In genomic region chr6:128314190-128314589, GRCh38 we compare ENCODE assay signal across 24 cellular contexts.
"Had no signal": no experiment of that assay in that cellular context is flagged by ENCODE, and none has a peak within 500 bp of the region (broad histone marks: within the 10 kb centered on the region; RNA-seq: fewer than 3 reads in every experiment).

No MANE protein-coding gene starts in this region.

- H3K27me3 Mint-ChIP-seq: naive thymus-derived CD4-positive, alpha-beta T cell; stimulated activated memory B cell treated with anti-CD40 and anti-IgM and Interleukin-4, amounts not matched to agents 10 μg/mL and 1 μg/mL and 100 μg/mL, for 72 hours had no signal

- H3K4me3 ChIP-seq: coronary artery, esophagus squamous epithelium, prostate gland, skin epidermis, spleen, thoracic aorta, tibial nerve, upper lobe of left lung, uterus had no signal

- H3K4me3 Mint-ChIP-seq: immature natural killer cell; mesothelial cell of epicardium; naive thymus-derived CD4-positive, alpha-beta T cell; nephron; stimulated activated memory B cell treated with anti-CD40 and anti-IgM and Interleukin-4, amounts not matched to agents 10 μg/mL and 1 μg/mL and 100 μg/mL, for 72 hours had no signal

- H3K27me3 ChIP-seq: esophagus squamous epithelium, spleen, tibial nerve, upper lobe of left lung, uterus had no signal

- DNase-seq: dermis blood vessel endothelial cell; effector memory CD4-positive, alpha-beta T cell; erythroblast; esophagus squamous epithelium; hypothalamus; immature natural killer cell; mesenchymal stem cell; naive thymus-derived CD4-positive, alpha-beta T cell; nucleus accumbens; right cardiac atrium; spleen; stimulated activated CD4-positive, alpha-beta T cell treated with anti-CD3 and anti-CD28 coated beads, Interleukin-4, amount 100 ng/mL, for 4 hours; stimulated activated naive CD8-positive, alpha-beta T cell treated with anti-CD3 and anti-CD28 coated beads, Interleukin-15, Interleukin-2, amounts not matched to agents 100 U/mL and 50 U/mL, for 24 hours; upper lobe of left lung; uterus had no signal

- H3K36me3 Mint-ChIP-seq: immature natural killer cell; mesothelial cell of epicardium; stimulated activated memory B cell treated with anti-CD40 and anti-IgM and Interleukin-4, amounts not matched to agents 10 μg/mL and 1 μg/mL and 100 μg/mL, for 72 hours had no signal

- H3K9me3 Mint-ChIP-seq: immature natural killer cell; mesothelial cell of epicardium; nephron; stimulated activated memory B cell treated with anti-CD40 and anti-IgM and Interleukin-4, amounts not matched to agents 10 μg/mL and 1 μg/mL and 100 μg/mL, for 72 hours had no signal

- H3K9me3 ChIP-seq: esophagus squamous epithelium, prostate gland, spleen, thoracic aorta, tibial nerve, upper lobe of left lung, uterus had no signal

- H3K27ac ChIP-seq: coronary artery, esophagus squamous epithelium, prostate gland, skin epidermis, spleen, thoracic aorta, tibial nerve, upper lobe of left lung, uterus had no signal

- H3K36me3 ChIP-seq: esophagus squamous epithelium, prostate gland, spleen, thoracic aorta, tibial nerve, upper lobe of left lung, uterus had no signal

- H3K4me1 ChIP-seq: prostate gland, uterus had no signal

- H3K27ac Mint-ChIP-seq: immature natural killer cell; mesothelial cell of epicardium; naive thymus-derived CD4-positive, alpha-beta T cell; nephron; stimulated activated memory B cell treated with anti-CD40 and anti-IgM and Interleukin-4, amounts not matched to agents 10 μg/mL and 1 μg/mL and 100 μg/mL, for 72 hours had no signal

- FAIRE-seq: keratinocyte had no signal

- H3K4me1 Mint-ChIP-seq: nephron had no signal

- ATAC-seq: naive thymus-derived CD4-positive, alpha-beta T cell; right cardiac atrium; stimulated activated memory B cell treated with anti-CD40 and anti-IgM and Interleukin-4, amounts not matched to agents 10 μg/mL and 1 μg/mL and 100 μg/mL, for 72 hours; stimulated activated naive CD8-positive, alpha-beta T cell treated with anti-CD3 and anti-CD28 coated beads, Interleukin-15, Interleukin-2, amounts not matched to agents 100 U/mL and 50 U/mL, for 24 hours had no signal
